In genomic region chr12:70660002-70660604, GRCh38 we compare ENCODE assay signal across 16 cellular contexts. TPM values are rescaled to one million over a fixed set of nuclear protein-coding genes. Genes with fewer than 3 reads are reported as not detected.
"Had no signal": no experiment of that assay in that cellular context is flagged by ENCODE, and none has a peak within 500 bp of the region (broad histone marks: within the 10 kb centered on the region; RNA-seq: fewer than 3 reads in every experiment).

No MANE protein-coding gene starts in this region.

- H3K4me1 Mint-ChIP-seq: activated naive CD4-positive, alpha-beta T cell treated with anti-CD3 and anti-CD28 coated beads, Interleukin-2, amount 10 ng/mL, durations not matched to agents 7 days and 5 days; nephron progenitor cell; T-helper 17 cell had no signal

- H3K27ac Mint-ChIP-seq: activated naive CD4-positive, alpha-beta T cell treated with anti-CD3 and anti-CD28 coated beads, Interleukin-2, amount 10 ng/mL, durations not matched to agents 7 days and 5 days; activated T-helper 2 cell treated with anti-CD3 and anti-CD28 coated beads, Interferon-gamma antibody, Interleukin-2, Interleukin-4, amounts not matched to agents 10 μg/mL and 5 μg/mL and 100 μg/mL, durations not matched to agents 14 hours and 24 hours and 36 hours; nephron progenitor cell; T-helper 17 cell had no signal

- H3K9me3 ChIP-seq: mucosa of descending colon, stomach had no signal

- H3K27me3 Mint-ChIP-seq: activated naive CD4-positive, alpha-beta T cell treated with anti-CD3 and anti-CD28 coated beads, Interleukin-2, amount 10 ng/mL, durations not matched to agents 7 days and 5 days; T-helper 17 cell had no signal

- H3K27ac ChIP-seq: coronary artery, stomach had no signal

- H3K4me1 ChIP-seq: stomach had no signal

- H3K27me3 ChIP-seq: stomach had no signal

- H3K9me3 Mint-ChIP-seq: activated naive CD4-positive, alpha-beta T cell treated with anti-CD3 and anti-CD28 coated beads, Interleukin-2, amount 10 ng/mL, durations not matched to agents 7 days and 5 days; activated T-helper 2 cell treated with anti-CD3 and anti-CD28 coated beads, Interferon-gamma antibody, Interleukin-2, Interleukin-4, amounts not matched to agents 10 μg/mL and 5 μg/mL and 100 μg/mL, durations not matched to agents 14 hours and 24 hours and 36 hours; nephron progenitor cell had no signal

- H3K36me3 Mint-ChIP-seq: activated naive CD4-positive, alpha-beta T cell treated with anti-CD3 and anti-CD28 coated beads, Interleukin-2, amount 10 ng/mL, durations not matched to agents 7 days and 5 days had no signal

- H3K4me3 ChIP-seq: coronary artery, lung, mucosa of descending colon, stomach had no signal

- H3K36me3 ChIP-seq: stomach had no signal

- DNase-seq: activated CD4-positive, alpha-beta T cell treated with anti-CD3 and anti-CD28 coated beads, Interleukin-2, amount 50 U/mL, for 1 hour; activated CD4-positive, CD25-positive, alpha-beta regulatory T cell; caudate nucleus; effector CD4-positive, alpha-beta T cell; hippocampal formation; mucosa of descending colon; nephron progenitor cell; stimulated activated CD4-positive, alpha-beta T cell treated with anti-CD3 and anti-CD28 coated beads, Interleukin-15, amount 100 ng/mL, for 24 hours; stimulated activated CD4-positive, alpha-beta T cell treated with anti-CD3 and anti-CD28 coated beads, Interleukin-4, amount 100 ng/mL, for 4 hours; stomach; T-helper 17 cell had no signal

- H3K4me3 Mint-ChIP-seq: activated naive CD4-positive, alpha-beta T cell treated with anti-CD3 and anti-CD28 coated beads, Interleukin-2, amount 10 ng/mL, durations not matched to agents 7 days and 5 days; nephron progenitor cell; T-helper 17 cell had no signal

RNA-seq across cellular contexts. Expression of gene PTPRB, which starts 22.9 kb away (rescaled TPM):
- total RNA-seq: activated CD8-positive, alpha-beta memory T cell treated with anti-CD3 and anti-CD28 coated beads for 36 hours; activated T-helper 2 cell treated with anti-CD3 and anti-CD28 coated beads, Interferon-gamma antibody, Interleukin-2, Interleukin-4, amounts not matched to agents 10 μg/mL and 5 μg/mL and 100 μg/mL, durations not matched to agents 14 hours and 24 hours and 36 hours; T-helper 17 cell had no signal
